In the genomic region with DNA sequence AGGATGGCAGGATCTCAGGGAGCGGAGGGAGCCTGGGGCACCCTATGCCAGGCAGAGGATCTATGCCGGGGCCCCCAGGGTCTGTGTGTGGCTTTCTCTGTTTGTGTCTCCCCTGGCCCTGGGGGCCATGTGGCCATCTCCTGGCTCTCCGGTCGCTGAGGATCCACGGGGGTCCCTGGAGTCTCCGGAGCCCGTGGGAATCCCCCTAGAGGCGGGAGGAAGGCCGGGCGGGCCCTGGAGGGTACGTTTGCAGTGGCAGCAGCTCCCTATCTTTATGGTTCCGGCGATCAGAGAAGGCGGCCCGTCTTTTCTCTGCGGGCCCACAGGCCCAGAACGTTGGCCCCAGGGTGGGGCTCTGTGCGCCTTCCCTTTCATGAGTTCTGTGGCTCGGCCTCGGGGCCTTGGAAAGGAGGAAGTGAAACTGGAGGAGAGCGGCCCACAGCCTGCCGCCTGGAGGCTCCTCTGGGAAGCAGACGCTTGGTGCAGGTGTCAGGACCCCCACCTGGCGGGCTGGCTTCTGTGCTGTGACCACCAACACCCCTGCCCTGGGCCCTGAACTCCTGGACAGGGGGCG, we compare ENCODE assay signal across 10 cellular contexts.
DNase-seq lines count a peak whose midpoint lies in the region; ATAC-seq lines count a peak whose summit lies in the region.
"Had no signal": no experiment of that assay in that cellular context is flagged by ENCODE, and none has a peak within 500 bp of the region (broad histone marks: within the 10 kb centered on the region; RNA-seq: fewer than 3 reads in every experiment).

No MANE protein-coding gene starts in this region.

- peak; percentile 25 for DNase-seq in activated T-cell treated with anti-CD3 and anti-CD28 coated beads, Interleukin-2, amount 50 U/mL, for 1 hour
- no peak for DNase-seq in activated T-cell treated with anti-CD3 and anti-CD28 coated beads for 4 hours
- peak; percentile 33 for DNase-seq in activated naive CD4-positive, alpha-beta T cell treated with anti-CD3 and anti-CD28 coated beads for 36 hours
- DNase-seq in medulla oblongata (ENCODE audit: extremely low spot score), result peak; percentile 64
- DNase-seq in NCI-H510A treated with DMSO at 0.1 percent for 48 hours (lab: John Stamatoyannopoulos, UW), result no peak
- no peak for DNase-seq in H4 (ENCODE audit: low spot score)

- peak overlapping the region; percentile 18 for H3K4me3 Mint-ChIP-seq in activated naive CD4-positive, alpha-beta T cell treated with anti-CD3 and anti-CD28 coated beads for 36 hours

- no peaks in the 10 kb centered on the region for H3K27me3 Mint-ChIP-seq in activated naive CD4-positive, alpha-beta T cell treated with anti-CD3 and anti-CD28 coated beads for 36 hours (ENCODE audit: low read depth)

- H3K27ac Mint-ChIP-seq in activated naive CD4-positive, alpha-beta T cell treated with anti-CD3 and anti-CD28 coated beads for 36 hours, result peak overlapping the region; percentile 59

- H3K4me1 Mint-ChIP-seq in activated naive CD4-positive, alpha-beta T cell treated with anti-CD3 and anti-CD28 coated beads for 36 hours (ENCODE audit: low read depth), result peaks cover 24% of the 10 kb centered on the region

- ATAC-seq in HG03378 (IDR thresholded peaks at IDR 0.05; ENCODE audit: unreplicated experiment) (peak; percentile 61), GM18873 (IDR thresholded peaks at IDR 0.05; ENCODE audit: low FRiP score, unreplicated experiment) (no peak)
- ATAC-seq: gastrocnemius medialis had no signal

- intact Hi-C loops in activated naive CD4-positive, alpha-beta T cell treated with anti-CD3 and anti-CD28 coated beads for 36 hours (cut with micrococcal nuclease), result loop anchor here (5.0 kb wide), 1 partner anchor 80 kb away; the partner anchor contains the start of gene KCNQ1

- H3K9me3 Mint-ChIP-seq in activated naive CD4-positive, alpha-beta T cell treated with anti-CD3 and anti-CD28 coated beads for 36 hours, result no peaks in the 10 kb centered on the region
- H3K9me3 Mint-ChIP-seq: CD8-positive, alpha-beta memory T cell had no signal

- H3K36me3 Mint-ChIP-seq in activated naive CD4-positive, alpha-beta T cell treated with anti-CD3 and anti-CD28 coated beads for 36 hours (ENCODE audit: low read depth), result no peaks in the 10 kb centered on the region
- H3K36me3 Mint-ChIP-seq: CD8-positive, alpha-beta memory T cell had no signal

- CTCF ChIA-PET in activated naive CD4-positive, alpha-beta T cell treated with anti-CD3 and anti-CD28 coated beads for 36 hours (lab: Charles Lee), result interaction anchor here (1.0 to 1.4 kb wide), 4 partner anchors 81 to 361 kb away, joined by 3 to 4 read pairs (median 4); no protein-coding TSS in a partner anchor

Comparison
In these comparisons a context has a peak if more than half of its experiments do, and no peak if none do; other contexts are left out.
1. DNase-seq: peak in activated T-cell treated with anti-CD3 and anti-CD28 coated beads, Interleukin-2, amount 50 U/mL, for 1 hour (single experiment), activated naive CD4-positive, alpha-beta T cell treated with anti-CD3 and anti-CD28 coated beads for 36 hours (single experiment) and medulla oblongata (single experiment); none in activated T-cell treated with anti-CD3 and anti-CD28 coated beads for 4 hours (single experiment), NCI-H510A treated with DMSO at 0.1 percent for 48 hours (single experiment) and H4 (single experiment).